In genomic region chr1:212607924-212608208, GRCh38 we compare ENCODE assay signal across 8 cellular contexts. TPM values are rescaled to one million over a fixed set of nuclear protein-coding genes. Genes with fewer than 3 reads are reported as not detected.
DNase-seq lines count a peak whose midpoint lies in the region; ATAC-seq and TF ChIP-seq lines count a peak whose summit lies in the region.

No MANE protein-coding gene starts in this region.

- peaks cover 25 to 31% of the 10 kb centered on the region in 2 donors for H3K4me1 ChIP-seq in mucosa of rectum (ENCODE audit: control insufficient read depth in 2 of 2, insufficient read depth in 2 of 2, low read length in 2 of 2)

- peak overlapping the region; percentile 92 to 96 for H3K27ac ChIP-seq in mucosa of rectum (ENCODE audit: low read depth in 2 of 2, low read length in 2 of 2)

- H3K9me3 ChIP-seq in mucosa of rectum (ENCODE audit: control insufficient read depth in 2 of 2, low read length in 2 of 2): no peaks in the 10 kb centered on the region

- peak; percentile 2 for ATAC-seq in GM19455 (IDR thresholded peaks at IDR 0.05; ENCODE audit: unreplicated experiment)

- no peaks in the 10 kb centered on the region for H3K36me3 ChIP-seq in mucosa of rectum (ENCODE audit: control insufficient read depth in 2 of 2, insufficient read depth in 2 of 2, low read length in 2 of 2)

- H3K4me3 ChIP-seq in AG09309 (ENCODE audit: control insufficient read depth, low read depth, low read length) (peak overlapping the region; percentile 92), choroid plexus epithelial cell (ENCODE audit: low read depth, low read length) (peak overlapping the region; percentile 83), mucosa of rectum (ENCODE audit: low read length in 2 of 2) (peak overlapping the region; percentile 77 to 78)
- H3K4me3 ChIP-seq in Jurkat, Clone E6-1 (ENCODE audit: low read length): peak overlapping the region; percentile 76

- H3K9ac ChIP-seq in mucosa of rectum (ENCODE audit: low read depth in 1 of 2, low read length in 2 of 2): peak overlapping the region; percentile 85 to 91

- peaks cover 3 to 19% of the 10 kb centered on the region in 2 donors for H3K27me3 ChIP-seq in mucosa of rectum (ENCODE audit: control insufficient read depth in 2 of 2, insufficient read depth in 2 of 2, low read length in 2 of 2)

- TF ChIP-seq CTCF in AG09309 (IDR thresholded peaks at IDR 0.05; ENCODE audit: control insufficient read depth, insufficient read depth, low read depth, low read length, missing control alignments) (no peak), choroid plexus epithelial cell (conservative IDR thresholded peaks at IDR 0.05; ENCODE audit: low read depth, low read length) (no peak), GM10266 (IDR thresholded peaks at IDR 0.05; ENCODE audit: control insufficient read depth, insufficient read depth, low read depth, missing control alignments) (no peak)

- no peak for DNase-seq in AG09309 (ENCODE audit: low read depth)
- no peak for DNase-seq in Jurkat, Clone E6-1 (ENCODE audit: low read depth, low spot score)
- no peak for DNase-seq in choroid plexus epithelial cell (ENCODE audit: low read depth)
- DNase-seq in NCI-H1048 (lab: John Stamatoyannopoulos, UW): no peak
- no peak for DNase-seq in GM10266 (ENCODE audit: extremely low spot score)
- no peak for DNase-seq in NCI-H1930 (lab: John Stamatoyannopoulos, UW)

RNA-seq across cellular contexts. Expression of gene ATF3, which starts 0.7 kb away (rescaled TPM):
- polyA plus RNA-seq in Jurkat, Clone E6-1 (2012; ENCODE audit: insufficient read depth, insufficient read length): 8.6 TPM
